Comparison of ENCODE assay signal across 1 cellular context in the genomic region with DNA sequence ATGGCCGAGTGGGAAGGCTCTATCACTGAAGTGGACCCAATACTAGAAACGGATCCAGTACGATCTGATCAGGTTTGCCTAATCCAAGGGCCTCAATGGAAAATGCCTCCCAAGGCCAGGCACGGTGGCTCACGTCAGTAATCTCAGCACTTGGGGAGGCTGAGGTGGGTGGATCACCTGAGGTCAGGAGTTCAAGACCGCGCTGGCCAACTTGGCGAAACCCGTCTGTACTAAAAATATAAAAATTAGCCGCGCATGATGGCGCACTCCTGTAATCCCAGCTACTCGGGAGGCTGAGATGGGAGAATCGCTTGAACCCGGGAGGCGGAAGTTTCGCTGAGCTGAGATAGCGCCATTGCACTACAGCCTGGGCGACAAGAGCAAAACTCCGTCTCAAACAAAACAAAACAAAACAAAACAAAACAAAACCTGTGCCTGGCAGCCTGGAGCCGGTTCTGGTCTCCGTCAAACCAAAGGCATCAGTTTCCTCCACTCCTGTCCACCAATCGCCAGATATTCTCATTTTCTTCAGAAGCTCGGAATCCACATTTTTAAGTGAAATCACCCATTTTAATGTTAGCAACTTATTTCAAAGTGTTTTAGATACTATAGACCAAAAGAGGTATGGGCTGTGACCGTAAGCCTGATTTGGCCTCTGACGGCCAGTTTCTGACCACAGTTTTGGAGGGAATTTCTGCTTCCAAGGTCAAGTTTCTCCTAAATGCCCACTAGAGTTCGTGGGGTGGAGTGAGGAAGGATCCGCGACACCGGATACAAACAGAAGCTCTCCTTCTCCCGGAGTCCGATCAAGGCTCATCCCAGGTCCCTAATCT.
A peak's percentile ranks its signal among the peaks of the same experiment; 100 is the strongest.
TF ChIP-seq lines count a peak whose summit lies in the region.

No MANE protein-coding gene starts in this region.

TF ChIP-seq in H1, 55 proteins besides CTCF, POLR2A, EP300 and RAD21:
- TF ChIP-seq TAF7 (optimal IDR thresholded peaks at IDR 0.05; ENCODE audit: borderline replicate concordance, low read depth, low read length) (peak; percentile 29), CBX5 (IDR thresholded peaks at IDR 0.05; ENCODE audit: low read depth, low read length) (no peak), BACH1 (IDR thresholded peaks at IDR 0.05; ENCODE audit: low read length) (peak; percentile 31; the same call in 1 of the 2 replicates)
TF ChIP-seq in H1: peak in this region for 2.
